In genomic region chr11:68448604-68449011, GRCh38 we compare ENCODE assay signal across 18 cellular contexts. TPM values are rescaled to one million over a fixed set of nuclear protein-coding genes. Genes with fewer than 3 reads are reported as not detected.
DNase-seq lines count a peak whose midpoint lies in the region; ATAC-seq, FAIRE-seq and TF ChIP-seq lines count a peak whose summit lies in the region.
"Had no signal": no experiment of that assay in that cellular context is flagged by ENCODE, and none has a peak within 500 bp of the region (broad histone marks: within the 10 kb centered on the region; RNA-seq: fewer than 3 reads in every experiment).

No MANE protein-coding gene starts in this region.

- no peak overlapping the region for H3K14ac ChIP-seq in H1 (ENCODE audit: insufficient read length)

- POLR2A ChIA-PET in H1 (lab: Charles Lee; ENCODE audit: partially characterized antibody) = interaction anchor here (1.4 to 1.5 kb wide), 2 partner anchors 10 to 11 kb away, joined by 3 to 5 read pairs; partner anchors contain the start of gene PPP6R3
- POLR2A ChIA-PET in HepG2 (lab: Yijun Ruan, JAX) = no interaction called here

- no peak for DNase-seq in H1 (ENCODE audit: low read depth in 1 of 2, low spot score in 2 of 2)
- no peak for DNase-seq in HepG2 (ENCODE audit: low spot score)
- peak; percentile 79 for DNase-seq in posterior vena cava (ENCODE audit: low spot score)
- no peak for DNase-seq in effector CD4-positive, alpha-beta T cell
- DNase-seq in AG08396 (ENCODE audit: low spot score) = no peak
- no peak for DNase-seq in NCI-H748 treated with DMSO at 0.1 percent for 48 hours (lab: John Stamatoyannopoulos, UW)
- no peak for DNase-seq in SW480 (ENCODE audit: low spot score)
- DNase-seq: ACHN; AML-193; CD4-positive, alpha-beta T cell; GM23248; HCEC 1CT had no signal

- H4K8ac ChIP-seq in H1 (ENCODE audit: extremely low read depth, insufficient read depth, low read length) = no peak overlapping the region

- H3K18ac ChIP-seq in H1 (ENCODE audit: extremely low read depth, low read length) = no peak overlapping the region

- H3K36me3 ChIP-seq in H1 (ENCODE audit: control insufficient read depth in 2 of 4, insufficient read depth in 4 of 4, low read length in 3 of 4) (peaks cover 0 to 3% (median 0%) of the 10 kb centered on the region in 4 experiments; a peak in 2 of 8 replicates), HepG2 (replicated peaks in 1 of 2; ENCODE audit: control insufficient read depth in 1 of 2, insufficient read depth in 2 of 2, low read length in 2 of 2) (peaks cover 16 to 34% of the 10 kb centered on the region in 2 experiments; a peak in 4 of 5 replicates)

- H3K79me2 ChIP-seq in H1 (ENCODE audit: control insufficient read depth in 1 of 2, insufficient read depth in 2 of 2, low read length in 2 of 2) = no peaks in the 10 kb centered on the region
- no peaks in the 10 kb centered on the region for H3K79me2 ChIP-seq in HepG2 (ENCODE audit: insufficient read depth, low read length)

- H3K4me2 ChIP-seq in H1 (ENCODE audit: insufficient read depth in 1 of 2, low read depth in 2 of 2, low read length in 2 of 2) (no peak overlapping the region), HepG2 (ENCODE audit: low read depth, low read length) (no peak overlapping the region)

- H3K23me2 ChIP-seq in H1 (ENCODE audit: low read depth, low read length) = no peaks in the 10 kb centered on the region

- H4K20me1 ChIP-seq in H1 (replicated peaks in 1 of 2; ENCODE audit: control insufficient read depth in 1 of 2, insufficient read depth in 2 of 2, low read length in 2 of 2) = peaks cover 0 to 1% of the 10 kb centered on the region in 2 experiments
- peaks cover 7% of the 10 kb centered on the region; the same call in 1 of the 2 replicates for H4K20me1 ChIP-seq in HepG2 (ENCODE audit: insufficient read depth, low read length)

- H4K5ac ChIP-seq in H1 (ENCODE audit: insufficient read length, low read depth, low read length) = no peak overlapping the region

- intact Hi-C loops in HepG2 (cut with micrococcal nuclease; ENCODE audit: unreplicated experiment) (no loop called here), posterior vena cava (cut with DNase I) (loop anchor here (5.0 to 10.0 kb wide), 3 partner anchors 74 to 191 kb away; no protein-coding TSS in a partner anchor)

- H3K27me3 ChIP-seq in H1 (replicated peaks in 1 of 4; ENCODE audit: control insufficient read depth in 3 of 4, extremely low read depth in 1 of 4, insufficient read depth in 3 of 4, low read length in 3 of 4) (no peaks in the 10 kb centered on the region), HepG2 (ENCODE audit: control insufficient read depth in 1 of 2, insufficient read depth in 2 of 2, low read length in 2 of 2) (no peaks in the 10 kb centered on the region)

- H2AFZ ChIP-seq in H1 (ENCODE audit: low read length) (no peak overlapping the region), HepG2 (ENCODE audit: low read length) (no peak overlapping the region)
- H2AFZ ChIP-seq: GM23248 had no signal

- H2BK20ac ChIP-seq in H1 (ENCODE audit: low read length) = no peak overlapping the region

- H3K4me1 ChIP-seq in H1 (replicated peaks in 1 of 4; ENCODE audit: control insufficient read depth in 3 of 4, insufficient read depth in 4 of 4, low read length in 3 of 4) (peaks cover 0 to 2% (median 0%) of the 10 kb centered on the region in 4 experiments; a peak in 2 of 7 replicates), HepG2 (ENCODE audit: insufficient read depth, low read length) (no peaks in the 10 kb centered on the region)
- H3K4me1 ChIP-seq: Caco-2 had no signal

- TF ChIP-seq RAD21 in H1 (IDR thresholded peaks at IDR 0.05 in 1 of 2, conservative IDR thresholded peaks at IDR 0.05 in 1 of 2; ENCODE audit: low read depth in 2 of 2, low read length in 2 of 2) (no peak), HepG2 (CRISPR knock-in tag; IDR thresholded peaks at IDR 0.05) (no peak)

- CTCF ChIA-PET in H1 (lab: Charles Lee; ENCODE audit: partially characterized antibody) (interaction anchor here (0.6 to 2.3 kb wide), 8 partner anchors 9 to 195 kb away, joined by 3 to 8 read pairs (median 4); no protein-coding TSS in a partner anchor), HepG2 (lab: Yijun Ruan, JAX; ENCODE audit: low intra/inter-chr PET ratio, low total read pairs) (no interaction called here)

- no peaks in the 10 kb centered on the region for H3K9me3 ChIP-seq in H1 (ENCODE audit: insufficient read depth in 2 of 2, low read depth in 1 of 2, low read length in 1 of 2)
- no peaks in the 10 kb centered on the region for H3K9me3 ChIP-seq in HepG2 (ENCODE audit: low read length)
- H3K9me3 ChIP-seq: Caco-2 had no signal

- H2BK15ac ChIP-seq in H1 (ENCODE audit: low read length) = no peak overlapping the region

- H3K23ac ChIP-seq in H1 (ENCODE audit: insufficient read length) = no peak overlapping the region

- TF ChIP-seq EP300 in H1 (IDR thresholded peaks at IDR 0.05; ENCODE audit: borderline replicate concordance in 1 of 2, low read depth in 2 of 2, low read length in 2 of 2) = no peak
- no peak for TF ChIP-seq EP300 in HepG2 (IDR thresholded peaks at IDR 0.05; ENCODE audit: low read depth in 2 of 2, low read length in 2 of 2)
- no peak for TF ChIP-seq EP300 in HepG2 (CRISPR knock-in tag; IDR thresholded peaks at IDR 0.05; ENCODE audit: borderline replicate concordance)

- in situ Hi-C loops in HepG2 (cut with HindIII; ENCODE audit: extremely low pct_ligation_motif_present, low pct_unique_long_range_greater_than_20kb) = loop anchor here (5.0 kb wide), 1 partner anchor 191 kb away; no protein-coding TSS in a partner anchor

- no peak overlapping the region for H2BK120ac ChIP-seq in H1 (replicated peaks; ENCODE audit: low read depth, low read length)

- no peak overlapping the region for H4K91ac ChIP-seq in H1 (replicated peaks; ENCODE audit: insufficient read length, low read length)

- TF ChIP-seq POLR2A in H1 (IDR thresholded peaks at IDR 0.05; ENCODE audit: control extremely low read depth in 1 of 2, low read depth in 2 of 2, low read length in 2 of 2) (no peak), HepG2 (IDR thresholded peaks at IDR 0.05; ENCODE audit: insufficient read depth in 1 of 2, low read depth in 2 of 2, low read length in 2 of 2) (no peak)

- no TSS peak for BruUV-seq in HepG2 (replicated peaks; lab: Mats Ljungman, UMichigan)

- ATAC-seq in HepG2 = no peak

- no peak overlapping the region for H2BK12ac ChIP-seq in H1 (ENCODE audit: low read depth, low read length)

- no peak overlapping the region for H2AK5ac ChIP-seq in H1 (ENCODE audit: low read depth, low read length)

- H3K4me3 ChIP-seq in H1 (ENCODE audit: extremely low read depth in 1 of 4, insufficient read depth in 2 of 4, low read depth in 3 of 4, low read length in 4 of 4) = no peak overlapping the region
- no peak overlapping the region for H3K4me3 ChIP-seq in HepG2 (replicated peaks in 1 of 3; ENCODE audit: insufficient read depth in 1 of 3, low read depth in 2 of 3, low read length in 3 of 3)
- H3K4me3 ChIP-seq: GM23248 had no signal

- H2BK5ac ChIP-seq in H1 (ENCODE audit: low read depth, low read length) = peak overlapping the region; percentile 60; the same call in 1 of the 2 replicates

- H3K79me1 ChIP-seq in H1 (ENCODE audit: low read depth, low read length) = no peaks in the 10 kb centered on the region

- H3K56ac ChIP-seq in H1 (replicated peaks; ENCODE audit: insufficient read length, low read depth, low read length) = no peak overlapping the region

- no peak for FAIRE-seq in H1 (lab: Jason Lieb, UNC)
- no peak for FAIRE-seq in HepG2 (lab: Jason Lieb, UNC)
- FAIRE-seq: A204.1, D721Med, G401.6, H54 had no signal

- WGBS in H1 (ENCODE audit: extremely low coverage in 1 of 2, insufficient coverage in 1 of 2, insufficient read length in 1 of 2, insufficient replicate concordance in 2 of 2, low coverage in 1 of 2, low lambda C conversion rate in 2 of 2, missing lambda C conversion rate in 1 of 2), 2 experiments = 100% methylated on average over 7 of the region's 25 CpGs; no CpG with 5 or more reads in 1 of the 2 experiments
- 96% methylated on average over 22 of the region's 25 CpGs for WGBS in HepG2 (ENCODE audit: low lambda C conversion rate)

- TF ChIP-seq CTCF in H1 (IDR thresholded peaks at IDR 0.05; ENCODE audit: control extremely low read depth in 1 of 3, insufficient read depth in 1 of 3, low read depth in 1 of 3, low read length in 3 of 3) (peak in 1 of 3 experiments; percentile 18; a peak in 2 of 4 replicates), HepG2 (CRISPR knock-in tag; IDR thresholded peaks at IDR 0.05) (no peak)

- no peak overlapping the region for H3K27ac ChIP-seq in H1 (ENCODE audit: low read depth, low read length)
- no peak overlapping the region for H3K27ac ChIP-seq in HepG2 (ENCODE audit: extremely low read length, insufficient read depth, low read length)
- H3K27ac ChIP-seq: C4-2B, GM23248 had no signal

- no peak overlapping the region for H3K4ac ChIP-seq in H1 (replicated peaks; ENCODE audit: insufficient read length, low read depth, low read length)

- H3K9ac ChIP-seq in H1 (replicated peaks in 1 of 4; ENCODE audit: extremely low read depth in 1 of 4, low read depth in 3 of 4, low read length in 3 of 4) = no peak overlapping the region
- no peak overlapping the region for H3K9ac ChIP-seq in HepG2 (ENCODE audit: insufficient read depth, low read depth, low read length)
- H3K9ac ChIP-seq: GM23248 had no signal

RNA-seq across cellular contexts. Expression of gene PPP6R3, which starts 11.9 kb away (rescaled TPM):
- 146 and 150 TPM in 2 replicates for total RNA-seq in H1 (2021; fragmentation: NEBNext Ultra II Directional; extraction: Animal tissue kit (Norgen Biotek cat#: 25700))
- polyA plus RNA-seq in H1 (2011; rRNA removed) (44.6 and 48.8 TPM in 2 replicates), HepG2 (2011; rRNA removed) (30.9 and 41.2 TPM in 2 replicates)
- 56.3 TPM for polyA plus RNA-seq in H1 (2011; cell fraction: cytosol; rRNA removed)
- 109 TPM for polyA plus RNA-seq in H1 (2011; cell fraction: nucleus; rRNA removed)
- 58.7 to 84.4 TPM (median 70.3 TPM) in 4 replicates for polyA plus RNA-seq in H1 (2012, experiment 1 of 2)
- polyA plus RNA-seq in H1 (2012, experiment 2 of 2) = 7.0 TPM
- 64.9 TPM for polyA plus RNA-seq in H1 (2013, experiment 1 of 2)
- 66.0 TPM for polyA plus RNA-seq in H1 (2013, experiment 2 of 2)
- 113 and 126 TPM in 2 replicates for polyA minus RNA-seq in H1 (2011; rRNA and poly(A)+ RNA removed)
- polyA minus RNA-seq in H1 (2011; cell fraction: cytosol; rRNA and poly(A)+ RNA removed) = 150 TPM
- 209 TPM for polyA minus RNA-seq in H1 (2011; cell fraction: nucleus; rRNA and poly(A)+ RNA removed)
- total RNA-seq in HepG2 (2016; rRNA removed; fragmentation: Illumina TruSeq; extraction: Trizol) (83.4 and 116 TPM in 2 replicates), posterior vena cava (10 to 100 TPM; 84.2 to 92.9 TPM)
- total RNA-seq in HepG2 (2016; cell fraction: cytosol; rRNA removed; fragmentation: Illumina TruSeq; extraction: Trizol; ENCODE audit: low read depth) = 49.8 and 56.0 TPM in 2 replicates
- 85.1 and 111 TPM in 2 replicates for total RNA-seq in HepG2 (2016; cell fraction: insoluble cytoplasmic fraction; rRNA removed; fragmentation: Illumina TruSeq; extraction: Trizol)
- 37.5 and 46.3 TPM in 2 replicates for total RNA-seq in HepG2 (2016; cell fraction: membrane; rRNA removed; fragmentation: Illumina TruSeq; extraction: Trizol)
- 111 and 115 TPM in 2 replicates for total RNA-seq in HepG2 (2016; cell fraction: nucleus; rRNA removed; fragmentation: Illumina TruSeq; extraction: Trizol)
- 18.1 and 20.9 TPM in 2 replicates for polyA plus RNA-seq in HepG2 (2011; cell fraction: cytosol; rRNA removed)
- polyA plus RNA-seq in HepG2 (2011; cell fraction: nucleus; rRNA removed) = 63.6 and 74.5 TPM in 2 replicates
- 32.1 and 33.2 TPM in 2 replicates for polyA plus RNA-seq in HepG2 (2012)
- 1.3 and 1.9 TPM in 2 replicates for polyA plus RNA-seq in HepG2 (2016; cell fraction: cytosol; fragmentation: Illumina TruSeq; extraction: Trizol; ENCODE audit: low read depth)
- polyA plus RNA-seq in HepG2 (2016; cell fraction: insoluble cytoplasmic fraction; fragmentation: Illumina TruSeq; extraction: Trizol; ENCODE audit: low read depth) = 58.4 and 61.6 TPM in 2 replicates
- polyA plus RNA-seq in HepG2 (2016; cell fraction: membrane; fragmentation: Illumina TruSeq; extraction: Trizol; ENCODE audit: low read depth) = 5.5 and 6.1 TPM in 2 replicates
- polyA plus RNA-seq in HepG2 (2016; cell fraction: nucleus; fragmentation: Illumina TruSeq; extraction: Trizol; ENCODE audit: insufficient read depth, low read depth) = 79.2 and 84.2 TPM in 2 replicates
- 80.8 and 126 TPM in 2 replicates for polyA minus RNA-seq in HepG2 (2011; rRNA and poly(A)+ RNA removed; ENCODE audit: low replicate concordance)
- 50.9 and 56.9 TPM in 2 replicates for polyA minus RNA-seq in HepG2 (2011; cell fraction: cytosol; rRNA and poly(A)+ RNA removed)
- 188 and 194 TPM in 2 replicates for polyA minus RNA-seq in HepG2 (2011; cell fraction: nucleus; rRNA and poly(A)+ RNA removed)
